ENCODE assay signal across 7 cellular contexts in genomic region chr10:77363197-77363596, GRCh38.
"Had no signal": no experiment of that assay in that cellular context is flagged by ENCODE, and none has a peak within 500 bp of the region (broad histone marks: within the 10 kb centered on the region; RNA-seq: fewer than 3 reads in every experiment).

No MANE protein-coding gene starts in this region.

- H3K4me3 ChIP-seq: GM23338, K562 had no signal

- DNase-seq: H9, HCEC 1CT, IMR-90, Karpas-422 had no signal

- H3K4me2 ChIP-seq: GM23338, KMS-11 had no signal

- H3K9ac ChIP-seq: KMS-11 had no signal

- H2AFZ ChIP-seq: GM23338 had no signal

- H3K27ac ChIP-seq: KMS-11 had no signal
